In the genomic region with DNA sequence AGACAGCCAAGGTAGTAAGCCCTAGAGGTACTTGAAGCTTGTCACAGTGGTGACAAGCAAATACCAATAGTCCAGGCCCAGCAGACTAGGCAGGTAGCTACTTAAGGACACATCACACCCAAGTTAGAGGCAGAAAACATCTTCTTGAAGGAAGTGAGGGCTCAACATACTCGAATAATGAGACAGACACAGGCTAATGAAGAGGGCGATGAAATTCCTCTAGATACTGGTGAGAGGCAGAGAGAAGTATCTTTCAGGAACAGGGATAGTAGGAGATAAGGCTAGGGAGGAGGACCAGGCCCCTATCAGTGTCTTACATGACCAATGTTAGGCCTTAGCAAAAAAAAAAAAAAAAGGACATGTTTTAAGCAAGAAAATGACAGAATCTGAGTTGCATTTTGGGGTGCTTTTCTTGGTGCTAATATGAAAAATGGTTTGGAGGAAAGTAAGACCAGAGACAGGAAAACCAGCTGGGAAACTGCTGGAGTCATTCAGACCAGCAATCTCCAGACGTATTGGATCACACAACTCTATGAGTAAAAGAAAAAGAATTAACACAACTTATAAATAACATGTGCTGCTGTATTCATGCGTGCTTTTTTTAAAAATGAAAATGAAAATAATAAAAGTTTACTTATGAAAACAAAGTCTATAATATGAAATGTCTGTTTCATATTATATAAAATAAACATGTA, we compare ENCODE assay signal across 20 cellular contexts. TPM values are rescaled to one million over a fixed set of nuclear protein-coding genes. Genes with fewer than 3 reads are reported as not detected.
DNase-seq lines count a peak whose midpoint lies in the region; ATAC-seq and TF ChIP-seq lines count a peak whose summit lies in the region.
"Had no signal": no experiment of that assay in that cellular context is flagged by ENCODE, and none has a peak within 500 bp of the region (broad histone marks: within the 10 kb centered on the region; RNA-seq: fewer than 3 reads in every experiment).

No MANE protein-coding gene starts in this region.

- H3K4me3 ChIP-seq in cardiac fibroblast (replicated peaks in 1 of 2; ENCODE audit: low read depth in 2 of 2, low read length in 2 of 2) (no peak overlapping the region), thoracic aorta (no peak overlapping the region)
- H3K4me3 ChIP-seq: dorsolateral prefrontal cortex, vagina had no signal

- CTCF ChIA-PET in activated CD8-positive, alpha-beta T cell treated with anti-CD3 and anti-CD28 coated beads, Interleukin-2, amount 10 ng/mL, durations not matched to agents 7 days and 5 days (lab: Charles Lee): no interaction called here
- CTCF ChIA-PET in CD4-positive, alpha-beta T cell (lab: Charles Lee): no interaction called here

- peaks cover 20 to 43% of the 10 kb centered on the region in 2 donors for H3K4me1 ChIP-seq in thoracic aorta (ENCODE audit: control insufficient read depth in 1 of 2, low read depth in 2 of 2)

- H3K27ac ChIP-seq in thoracic aorta: peak overlapping the region; percentile 50 to 82
- H3K27ac ChIP-seq in CD4-positive, alpha-beta T cell (ENCODE audit: low read depth, low read length): no peak overlapping the region
- H3K27ac ChIP-seq: KMS-11, vagina had no signal

- DNase-seq in HUDEP-2 (lab: John Stamatoyannopoulos, UW; ENCODE audit: unreplicated experiment in 76 of 76) (peak in 59 of 76 experiments; percentile 1 to 82 (median 44)), cardiac fibroblast (ENCODE audit: low read depth in 2 of 2) (peak; percentile 15 to 76), iPS-NIHi7 (ENCODE audit: extremely low spot score) (peak; percentile 11), thoracic aorta (ENCODE audit: low spot score) (no peak), H4 (ENCODE audit: low spot score) (no peak)
- no peak for DNase-seq in activated CD8-positive, alpha-beta T cell treated with anti-CD3 and anti-CD28 coated beads, Interleukin-2, amount 10 ng/mL, durations not matched to agents 7 days and 5 days
- no peak for DNase-seq in CD4-positive, alpha-beta T cell
- DNase-seq: activated CD4-positive, alpha-beta T cell treated with anti-CD3 and anti-CD28 coated beads, Interleukin-2, amount 10 ng/mL, durations not matched to agents 24 days and 14 days; activated T-cell treated with anti-CD3 and anti-CD28 coated beads, Interleukin-2, amount 50 U/mL, for 72 hours; amygdala; dorsolateral prefrontal cortex; foreskin melanocyte; GOT3; kidney glomerular epithelial cell; naive thymus-derived CD8-positive, alpha-beta T cell; NCI-H146; NCI-H526 had no signal

- intact Hi-C loops in CD4-positive, alpha-beta T cell (cut with DNase I, micrococcal nuclease): no loop called here

- no peak overlapping the region for H3K27ac Mint-ChIP-seq in activated CD8-positive, alpha-beta T cell treated with anti-CD3 and anti-CD28 coated beads, Interleukin-2, amount 10 ng/mL, durations not matched to agents 7 days and 5 days
- no peak overlapping the region for H3K27ac Mint-ChIP-seq in CD4-positive, alpha-beta T cell
- H3K27ac Mint-ChIP-seq: activated CD4-positive, alpha-beta T cell treated with anti-CD3 and anti-CD28 coated beads, Interleukin-2, amount 10 ng/mL, durations not matched to agents 24 days and 14 days; activated T-cell treated with anti-CD3 and anti-CD28 coated beads, Interleukin-2, amount 50 U/mL, for 72 hours; naive thymus-derived CD8-positive, alpha-beta T cell; T-helper 1 cell treated with Interleukin-12 subunit alpha and Interleukin-12 subunit beta and Interleukin-4 antibody, amounts not matched to agents 30 μg/mL and 1 μg/mL, for 36 hours had no signal

- POLR2A ChIA-PET in activated CD8-positive, alpha-beta T cell treated with anti-CD3 and anti-CD28 coated beads, Interleukin-2, amount 10 ng/mL, durations not matched to agents 7 days and 5 days (lab: Charles Lee): no interaction called here
- POLR2A ChIA-PET in CD4-positive, alpha-beta T cell (lab: Charles Lee): no interaction called here

- H3K9me3 Mint-ChIP-seq in activated CD8-positive, alpha-beta T cell treated with anti-CD3 and anti-CD28 coated beads, Interleukin-2, amount 10 ng/mL, durations not matched to agents 7 days and 5 days (ENCODE audit: insufficient read depth): no peaks in the 10 kb centered on the region
- no peaks in the 10 kb centered on the region for H3K9me3 Mint-ChIP-seq in CD4-positive, alpha-beta T cell
- H3K9me3 Mint-ChIP-seq: activated CD4-positive, alpha-beta T cell treated with anti-CD3 and anti-CD28 coated beads, Interleukin-2, amount 10 ng/mL, durations not matched to agents 24 days and 14 days; T-helper 1 cell treated with Interleukin-12 subunit alpha and Interleukin-12 subunit beta and Interleukin-4 antibody, amounts not matched to agents 30 μg/mL and 1 μg/mL, for 36 hours had no signal

- H3K4me3 Mint-ChIP-seq in activated CD8-positive, alpha-beta T cell treated with anti-CD3 and anti-CD28 coated beads, Interleukin-2, amount 10 ng/mL, durations not matched to agents 7 days and 5 days: no peak overlapping the region
- H3K4me3 Mint-ChIP-seq in CD4-positive, alpha-beta T cell: no peak overlapping the region
- H3K4me3 Mint-ChIP-seq: activated CD4-positive, alpha-beta T cell treated with anti-CD3 and anti-CD28 coated beads, Interleukin-2, amount 10 ng/mL, durations not matched to agents 24 days and 14 days; activated T-cell treated with anti-CD3 and anti-CD28 coated beads, Interleukin-2, amount 50 U/mL, for 72 hours; naive thymus-derived CD8-positive, alpha-beta T cell; T-helper 1 cell treated with Interleukin-12 subunit alpha and Interleukin-12 subunit beta and Interleukin-4 antibody, amounts not matched to agents 30 μg/mL and 1 μg/mL, for 36 hours had no signal

- H3K27me3 Mint-ChIP-seq in activated CD8-positive, alpha-beta T cell treated with anti-CD3 and anti-CD28 coated beads, Interleukin-2, amount 10 ng/mL, durations not matched to agents 7 days and 5 days (ENCODE audit: low read depth): no peaks in the 10 kb centered on the region
- no peaks in the 10 kb centered on the region for H3K27me3 Mint-ChIP-seq in CD4-positive, alpha-beta T cell
- H3K27me3 Mint-ChIP-seq: activated CD4-positive, alpha-beta T cell treated with anti-CD3 and anti-CD28 coated beads, Interleukin-2, amount 10 ng/mL, durations not matched to agents 24 days and 14 days; naive thymus-derived CD8-positive, alpha-beta T cell had no signal

- no peaks in the 10 kb centered on the region for H3K4me1 Mint-ChIP-seq in activated CD8-positive, alpha-beta T cell treated with anti-CD3 and anti-CD28 coated beads, Interleukin-2, amount 10 ng/mL, durations not matched to agents 7 days and 5 days (ENCODE audit: low read depth)
- H3K4me1 Mint-ChIP-seq in CD4-positive, alpha-beta T cell (ENCODE audit: low read depth): no peaks in the 10 kb centered on the region
- H3K4me1 Mint-ChIP-seq: activated CD4-positive, alpha-beta T cell treated with anti-CD3 and anti-CD28 coated beads, Interleukin-2, amount 10 ng/mL, durations not matched to agents 24 days and 14 days had no signal

- no peaks in the 10 kb centered on the region for H3K27me3 ChIP-seq in thoracic aorta (replicated peaks; ENCODE audit: insufficient read depth)
- no peaks in the 10 kb centered on the region for H3K27me3 ChIP-seq in CD4-positive, alpha-beta T cell (ENCODE audit: control insufficient read depth, insufficient read depth, low read length)
- H3K27me3 ChIP-seq: dorsolateral prefrontal cortex, vagina had no signal

- H3K36me3 Mint-ChIP-seq in activated CD8-positive, alpha-beta T cell treated with anti-CD3 and anti-CD28 coated beads, Interleukin-2, amount 10 ng/mL, durations not matched to agents 7 days and 5 days (ENCODE audit: low read depth): no peaks in the 10 kb centered on the region
- H3K36me3 Mint-ChIP-seq in CD4-positive, alpha-beta T cell (ENCODE audit: low read depth): no peaks in the 10 kb centered on the region
- H3K36me3 Mint-ChIP-seq: naive thymus-derived CD8-positive, alpha-beta T cell had no signal

- no peaks in the 10 kb centered on the region for H3K9me3 ChIP-seq in thoracic aorta
- no peaks in the 10 kb centered on the region for H3K9me3 ChIP-seq in CD4-positive, alpha-beta T cell (ENCODE audit: control insufficient read depth, low read length)
- H3K9me3 ChIP-seq: vagina had no signal

- no peaks in the 10 kb centered on the region for H3K36me3 ChIP-seq in thoracic aorta
- H3K36me3 ChIP-seq: vagina had no signal

- no peak for TF ChIP-seq CTCF in cardiac fibroblast (IDR thresholded peaks at IDR 0.05; ENCODE audit: low read depth, low read length)
- no peak for TF ChIP-seq CTCF in thoracic aorta (IDR thresholded peaks at IDR 0.05)
- no peak for TF ChIP-seq CTCF in CD4-positive, alpha-beta T cell (IDR thresholded peaks at IDR 0.05)

- peak; percentile 38 for ATAC-seq in thoracic aorta (ENCODE audit: insufficient number of reproducible peaks, low FRiP score, low read depth)
- ATAC-seq in activated CD8-positive, alpha-beta T cell treated with anti-CD3 and anti-CD28 coated beads, Interleukin-2, amount 10 ng/mL, durations not matched to agents 7 days and 5 days: no peak
- no peak for ATAC-seq in CD4-positive, alpha-beta T cell (ENCODE audit: poor library complexity)
- ATAC-seq: activated T-cell treated with anti-CD3 and anti-CD28 coated beads, Interleukin-2, amount 50 U/mL, for 72 hours; naive thymus-derived CD8-positive, alpha-beta T cell had no signal

RNA-seq across cellular contexts. Expression of a gene that starts 37.7 kb away (rescaled TPM):
- total RNA-seq in thoracic aorta: 10 to 100 TPM; 62.0 to 64.6 TPM
- total RNA-seq in H4 (2014; rRNA removed; shearing (Covaris generic)): 5.0 and 15.8 TPM in 2 replicates
- total RNA-seq in activated CD8-positive, alpha-beta T cell treated with anti-CD3 and anti-CD28 coated beads, Interleukin-2, amount 10 ng/mL, durations not matched to agents 7 days and 5 days: not detected
- total RNA-seq in CD4-positive, alpha-beta T cell: under 1 TPM in 1 of 2 experiments, not detected in 1; 0.53 TPM
- total RNA-seq: activated CD4-positive, alpha-beta T cell treated with anti-CD3 and anti-CD28 coated beads, Interleukin-2, amount 10 ng/mL, durations not matched to agents 24 days and 14 days had no signal

Comparison
In these comparisons a context has a peak if more than half of its experiments do, and no peak if none do; other contexts are left out.
1. DNase-seq: peak in HUDEP-2 (59 of 76), cardiac fibroblast (2 of 2) and iPS-NIHi7 (single experiment); none in thoracic aorta (single experiment), H4 (single experiment), activated CD8-positive, alpha-beta T cell treated with anti-CD3 and anti-CD28 coated beads, Interleukin-2, amount 10 ng/mL, durations not matched to agents 7 days and 5 days (single experiment) and CD4-positive, alpha-beta T cell (0 of 10).